8 cellular contexts compared by ENCODE assay signal in genomic region chr19:54470991-54471782, GRCh38. TPM values are rescaled to one million over a fixed set of nuclear protein-coding genes. Genes with fewer than 3 reads are reported as not detected.
DNase-seq lines count a peak whose midpoint lies in the region; ATAC-seq and TF ChIP-seq lines count a peak whose summit lies in the region.

No MANE protein-coding gene starts in this region.

- no peak overlapping the region for H2AFZ ChIP-seq in Karpas-422 (ENCODE audit: low read length)

- no peaks in the 10 kb centered on the region for H4K20me1 ChIP-seq in Karpas-422 (ENCODE audit: insufficient read depth, low read depth, low read length)

- H3K4me3 ChIP-seq in Karpas-422 (ENCODE audit: low read length), result no peak overlapping the region

- no peaks in the 10 kb centered on the region for H3K36me3 ChIP-seq in Karpas-422 (ENCODE audit: insufficient read depth, low read length)

- DNase-seq in GM10248 (ENCODE audit: extremely low spot score) (peak; percentile 52), anterior cingulate cortex (lab: John Stamatoyannopoulos, UW) (peak in 30 of 58 donors; percentile 3 to 67 (median 29)), hippocampal formation (lab: John Stamatoyannopoulos, UW) (peak; percentile 5 to 52), retina (peak; percentile 51), Karpas-422 (no peak)
- DNase-seq in activated CD8-positive, alpha-beta memory T cell treated with anti-CD3 and anti-CD28 coated beads, Interleukin-2, amount 50 U/mL, for 4 hours, result no peak

- no peak overlapping the region for H3K4me2 ChIP-seq in Karpas-422 (ENCODE audit: low read depth, low read length, poor library complexity, severe bottlenecking)

- no peaks in the 10 kb centered on the region for H3K9me2 ChIP-seq in Karpas-422 (replicated peaks; ENCODE audit: insufficient read depth, low read length)

- no peak for ATAC-seq in GM19455 (IDR thresholded peaks at IDR 0.05; ENCODE audit: unreplicated experiment)
- no peak for ATAC-seq in HG03135 (IDR thresholded peaks at IDR 0.05; ENCODE audit: unreplicated experiment)

- POLR2A ChIA-PET in GM10248 (lab: Yijun Ruan, JAX), result no interaction called here

- H3K27ac ChIP-seq in Karpas-422 (ENCODE audit: low read length), result no peak overlapping the region

- H3K9ac ChIP-seq in Karpas-422 (ENCODE audit: low read length), result no peak overlapping the region

- H3K27me3 ChIP-seq in Karpas-422 (ENCODE audit: low read length), result no peaks in the 10 kb centered on the region

- no peaks in the 10 kb centered on the region for H3K79me2 ChIP-seq in Karpas-422 (ENCODE audit: low read length)

- CTCF ChIA-PET in GM10248 (lab: Yijun Ruan, JAX), result interaction anchor here (1.6 kb wide), 1 partner anchor 10 kb away, joined by 4 read pairs; no protein-coding TSS in a partner anchor

- no peaks in the 10 kb centered on the region for H3K4me1 ChIP-seq in Karpas-422 (ENCODE audit: low read length)

- no peak for TF ChIP-seq CTCF in GM10248 (IDR thresholded peaks at IDR 0.05; ENCODE audit: control extremely low read depth, extremely low read depth, low read depth, missing control alignments)

- no peaks in the 10 kb centered on the region for H3K9me3 ChIP-seq in Karpas-422 (ENCODE audit: low read length)

RNA-seq across cellular contexts. Expression of gene CDC42EP5, which starts 1.9 kb away (rescaled TPM):
- total RNA-seq in Karpas-422 (2014; rRNA removed; shearing (Covaris generic); ENCODE audit: low replicate concordance), result not detected in 2 replicates

RNA-seq across cellular contexts. Expression of gene LENG9, which starts 7.6 kb away (rescaled TPM):
- 5.0 and 14.1 TPM in 2 replicates for total RNA-seq in Karpas-422 (2014; rRNA removed; shearing (Covaris generic); ENCODE audit: low replicate concordance)

RNA-seq across cellular contexts. Expression of gene LENG8, which starts 22.2 kb away (rescaled TPM):
- total RNA-seq in Karpas-422 (2014; rRNA removed; shearing (Covaris generic); ENCODE audit: low replicate concordance), result 88.3 and 99.4 TPM in 2 replicates

RNA-seq across cellular contexts. Expression of gene LAIR2, which starts 31.4 kb away (rescaled TPM):
- not detected in 2 replicates for total RNA-seq in Karpas-422 (2014; rRNA removed; shearing (Covaris generic); ENCODE audit: low replicate concordance)

RNA-seq across cellular contexts. Expression of gene TTYH1, which starts 55.9 kb away (rescaled TPM):
- not detected in 2 replicates for total RNA-seq in Karpas-422 (2014; rRNA removed; shearing (Covaris generic); ENCODE audit: low replicate concordance)

Comparison
In these comparisons a context has a peak if more than half of its experiments do, and no peak if none do; other contexts are left out.
1. DNase-seq: peak in GM10248 (single experiment), anterior cingulate cortex (30 of 58), hippocampal formation (2 of 2) and retina (single experiment); none in Karpas-422 (single experiment) and activated CD8-positive, alpha-beta memory T cell treated with anti-CD3 and anti-CD28 coated beads, Interleukin-2, amount 50 U/mL, for 4 hours (single experiment).